Comparison of ENCODE assay signal across 11 cellular contexts in the genomic region with DNA sequence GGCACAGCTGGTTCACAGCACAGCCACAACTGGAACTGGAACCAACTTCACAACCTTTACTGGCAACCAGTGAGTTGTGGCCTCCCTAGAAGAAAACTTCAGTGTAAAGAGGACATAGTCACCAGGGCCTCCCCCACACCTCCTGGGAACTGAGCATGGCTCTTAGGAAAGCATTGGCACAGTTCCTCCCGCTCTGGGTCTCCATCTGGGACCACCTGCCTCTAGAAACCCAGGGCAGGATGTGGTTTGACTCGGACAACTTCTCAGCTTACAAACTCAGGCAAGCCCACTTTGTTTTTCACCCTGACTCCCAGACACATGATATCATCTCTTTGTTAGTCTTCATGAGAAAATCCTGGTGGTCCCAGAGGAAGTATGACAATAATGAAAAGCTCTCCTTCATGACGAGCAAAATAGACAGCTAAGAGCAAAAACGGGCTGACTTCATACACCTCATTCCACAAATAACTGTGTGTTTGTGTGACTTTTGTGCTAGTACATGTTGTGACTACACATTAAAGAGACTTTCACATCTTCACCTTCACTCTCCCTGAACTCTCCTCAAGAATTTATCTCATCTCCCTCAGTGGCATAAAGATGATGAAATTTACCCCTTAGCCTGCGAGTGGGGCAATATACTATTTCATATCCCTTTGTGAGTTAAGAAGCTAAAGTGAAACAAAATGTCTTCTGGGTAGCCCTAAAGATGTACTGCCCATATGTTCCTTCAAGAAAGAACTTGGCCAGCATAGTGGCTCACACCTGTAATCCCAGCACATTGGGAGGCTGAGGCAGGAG.
DNase-seq lines count a peak whose midpoint lies in the region; ATAC-seq and TF ChIP-seq lines count a peak whose summit lies in the region.
"Had no signal": no experiment of that assay in that cellular context is flagged by ENCODE, and none has a peak within 500 bp of the region (broad histone marks: within the 10 kb centered on the region; RNA-seq: fewer than 3 reads in every experiment).

No MANE protein-coding gene starts in this region.

- peak overlapping the region; percentile 64 for H3K27ac Mint-ChIP-seq in activated naive CD8-positive, alpha-beta T cell treated with anti-CD3 and anti-CD28 coated beads, Interleukin-2, amount 50 U/mL, for 24 hours
- H3K27ac Mint-ChIP-seq: H9 had no signal

- H3K4me1 ChIP-seq in SK-N-SH (ENCODE audit: control insufficient read depth in 1 of 2, insufficient read depth in 2 of 2, low read depth in 1 of 2, low read length in 1 of 2), result peaks cover 0 to 17% of the 10 kb centered on the region in 2 experiments; a peak in 2 of 4 replicates
- H3K4me1 ChIP-seq: colonic mucosa had no signal

- H3K4me1 Mint-ChIP-seq in activated naive CD8-positive, alpha-beta T cell treated with anti-CD3 and anti-CD28 coated beads, Interleukin-2, amount 50 U/mL, for 24 hours, result peaks cover 68% of the 10 kb centered on the region

- TF ChIP-seq RAD21 in SK-N-SH (IDR thresholded peaks at IDR 0.05; ENCODE audit: low read length), result no peak

- H3K9me3 ChIP-seq in KOPT-K1 (ENCODE audit: insufficient read depth, low read length, poor library complexity, severe bottlenecking) (peaks cover 10% of the 10 kb centered on the region), SK-N-SH (no peaks in the 10 kb centered on the region)
- H3K9me3 ChIP-seq: colonic mucosa had no signal

- 48% methylated on average over 5 of the region's 5 CpGs for WGBS in SK-N-SH (ENCODE audit: low lambda C conversion rate)

- H3K4me3 ChIP-seq in GM06990 (replicated peaks; ENCODE audit: low read depth, low read length) (no peak overlapping the region), SK-N-SH (ENCODE audit: low read depth in 2 of 2, low read length in 1 of 2) (no peak overlapping the region)
- H3K4me3 ChIP-seq: colonic mucosa had no signal

- H3K36me3 ChIP-seq in GM06990 (ENCODE audit: control insufficient read depth, insufficient read depth, low read length), result no peaks in the 10 kb centered on the region
- H3K36me3 ChIP-seq in KOPT-K1 (ENCODE audit: insufficient read depth, low read length), result no peaks in the 10 kb centered on the region; the same call in 1 of the 2 replicates
- no peaks in the 10 kb centered on the region for H3K36me3 ChIP-seq in SK-N-SH (replicated peaks in 1 of 2; ENCODE audit: control insufficient read depth in 1 of 2, insufficient read depth in 2 of 2, low read length in 1 of 2)
- H3K36me3 ChIP-seq: colonic mucosa had no signal

- no peak overlapping the region for H2AFZ ChIP-seq in SK-N-SH (ENCODE audit: low read depth)

- TF ChIP-seq CTCF in GM06990 (IDR thresholded peaks at IDR 0.05; ENCODE audit: insufficient read depth, low read length, poor library complexity, severe bottlenecking) (no peak), SK-N-SH (IDR thresholded peaks at IDR 0.05) (no peak)

- H3K9me2 ChIP-seq in SK-N-SH, result no peaks in the 10 kb centered on the region

- H4K20me1 ChIP-seq in SK-N-SH (ENCODE audit: insufficient read depth), result no peaks in the 10 kb centered on the region

- no peak overlapping the region for H3K4me2 ChIP-seq in SK-N-SH

- DNase-seq in GM06990 (ENCODE audit: extremely low read depth, insufficient read length), result peak; percentile 57
- DNase-seq in activated naive CD8-positive, alpha-beta T cell treated with anti-CD3 and anti-CD28 coated beads, Interleukin-2, amount 50 U/mL, for 24 hours, result no peak
- DNase-seq in non-pigmented ciliary epithelial cell (ENCODE audit: low read depth), result peak; percentile 52
- no peak for DNase-seq in SK-N-SH
- no peak for DNase-seq in NCI-H2171 treated with DMSO at 0.1 percent for 48 hours (lab: John Stamatoyannopoulos, UW)
- DNase-seq in DMS153 (lab: John Stamatoyannopoulos, UW), result no peak
- DNase-seq: colonic mucosa, H9, NCI-H1417 had no signal

- no peaks in the 10 kb centered on the region for H3K27me3 Mint-ChIP-seq in activated naive CD8-positive, alpha-beta T cell treated with anti-CD3 and anti-CD28 coated beads, Interleukin-2, amount 50 U/mL, for 24 hours

- no peak for ATAC-seq in activated naive CD8-positive, alpha-beta T cell treated with anti-CD3 and anti-CD28 coated beads, Interleukin-2, amount 50 U/mL, for 24 hours
- no peak for ATAC-seq in HG03025 (IDR thresholded peaks at IDR 0.05; ENCODE audit: low FRiP score, unreplicated experiment)

- H3K27me3 ChIP-seq in GM06990 (replicated peaks; ENCODE audit: control insufficient read depth, insufficient read depth, low read length) (no peaks in the 10 kb centered on the region), SK-N-SH (ENCODE audit: insufficient read depth) (no peaks in the 10 kb centered on the region; the same call in 1 of the 2 replicates)
- H3K27me3 ChIP-seq: colonic mucosa had no signal

- H3K36me3 Mint-ChIP-seq in activated naive CD8-positive, alpha-beta T cell treated with anti-CD3 and anti-CD28 coated beads, Interleukin-2, amount 50 U/mL, for 24 hours (ENCODE audit: low read depth), result peaks cover 10% of the 10 kb centered on the region

- no peaks in the 10 kb centered on the region for H3F3A ChIP-seq in SK-N-SH (replicated peaks; ENCODE audit: insufficient read depth)

- no peak overlapping the region for H3K4me3 Mint-ChIP-seq in activated naive CD8-positive, alpha-beta T cell treated with anti-CD3 and anti-CD28 coated beads, Interleukin-2, amount 50 U/mL, for 24 hours
- H3K4me3 Mint-ChIP-seq: H9 had no signal

- H3K9ac ChIP-seq in SK-N-SH, result no peak overlapping the region

- peaks cover 3% of the 10 kb centered on the region for H3K9me3 Mint-ChIP-seq in activated naive CD8-positive, alpha-beta T cell treated with anti-CD3 and anti-CD28 coated beads, Interleukin-2, amount 50 U/mL, for 24 hours

- H3K79me2 ChIP-seq in SK-N-SH (ENCODE audit: insufficient read depth), result no peaks in the 10 kb centered on the region

- peak overlapping the region; percentile 67 for H3K27ac ChIP-seq in KOPT-K1 (ENCODE audit: low read depth, low read length, poor library complexity, severe bottlenecking)
- peak overlapping the region in 1 of 2 experiments; percentile 53; a peak in 1 of 4 replicates for H3K27ac ChIP-seq in SK-N-SH (ENCODE audit: low read depth in 2 of 2, low read length in 1 of 2)
- H3K27ac ChIP-seq: colonic mucosa had no signal

- POLR2A ChIA-PET in SK-N-SH (lab: Yijun Ruan, JAX), result no interaction called here

- no peak for TF ChIP-seq EP300 in SK-N-SH (IDR thresholded peaks at IDR 0.05; ENCODE audit: borderline replicate concordance in 1 of 2, low read depth in 1 of 2, low read length in 1 of 2)

- CTCF ChIA-PET in SK-N-SH (lab: Yijun Ruan, JAX), result no interaction called here

TF ChIP-seq in SK-N-SH, 30 proteins besides CTCF, POLR2A, EP300 and RAD21 (continues in another document):
- TF ChIP-seq, protein P1, sequence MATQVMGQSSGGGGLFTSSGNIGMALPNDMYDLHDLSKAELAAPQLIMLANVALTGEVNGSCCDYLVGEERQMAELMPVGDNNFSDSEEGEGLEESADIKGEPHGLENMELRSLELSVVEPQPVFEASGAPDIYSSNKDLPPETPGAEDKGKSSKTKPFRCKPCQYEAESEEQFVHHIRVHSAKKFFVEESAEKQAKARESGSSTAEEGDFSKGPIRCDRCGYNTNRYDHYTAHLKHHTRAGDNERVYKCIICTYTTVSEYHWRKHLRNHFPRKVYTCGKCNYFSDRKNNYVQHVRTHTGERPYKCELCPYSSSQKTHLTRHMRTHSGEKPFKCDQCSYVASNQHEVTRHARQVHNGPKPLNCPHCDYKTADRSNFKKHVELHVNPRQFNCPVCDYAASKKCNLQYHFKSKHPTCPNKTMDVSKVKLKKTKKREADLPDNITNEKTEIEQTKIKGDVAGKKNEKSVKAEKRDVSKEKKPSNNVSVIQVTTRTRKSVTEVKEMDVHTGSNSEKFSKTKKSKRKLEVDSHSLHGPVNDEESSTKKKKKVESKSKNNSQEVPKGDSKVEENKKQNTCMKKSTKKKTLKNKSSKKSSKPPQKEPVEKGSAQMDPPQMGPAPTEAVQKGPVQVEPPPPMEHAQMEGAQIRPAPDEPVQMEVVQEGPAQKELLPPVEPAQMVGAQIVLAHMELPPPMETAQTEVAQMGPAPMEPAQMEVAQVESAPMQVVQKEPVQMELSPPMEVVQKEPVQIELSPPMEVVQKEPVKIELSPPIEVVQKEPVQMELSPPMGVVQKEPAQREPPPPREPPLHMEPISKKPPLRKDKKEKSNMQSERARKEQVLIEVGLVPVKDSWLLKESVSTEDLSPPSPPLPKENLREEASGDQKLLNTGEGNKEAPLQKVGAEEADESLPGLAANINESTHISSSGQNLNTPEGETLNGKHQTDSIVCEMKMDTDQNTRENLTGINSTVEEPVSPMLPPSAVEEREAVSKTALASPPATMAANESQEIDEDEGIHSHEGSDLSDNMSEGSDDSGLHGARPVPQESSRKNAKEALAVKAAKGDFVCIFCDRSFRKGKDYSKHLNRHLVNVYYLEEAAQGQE (IDR thresholded peaks at IDR 0.05; ENCODE audit: low read depth, low read length), result no peak
- TF ChIP-seq ELF1 (IDR thresholded peaks at IDR 0.05) (no peak), FOXJ3 (CRISPR knock-in tag; IDR thresholded peaks at IDR 0.05) (no peak), RCOR1 (IDR thresholded peaks at IDR 0.05; ENCODE audit: low read length) (no peak), TCF12 (IDR thresholded peaks at IDR 0.05) (no peak), MEF2A (IDR thresholded peaks at IDR 0.05; ENCODE audit: borderline replicate concordance, low read depth) (no peak), CHD2 (IDR thresholded peaks at IDR 0.05; ENCODE audit: low read length, partially characterized antibody) (no peak), YY1 (IDR thresholded peaks at IDR 0.05; ENCODE audit: low read depth) (no peak), FOSL2 (IDR thresholded peaks at IDR 0.05; ENCODE audit: borderline replicate concordance, low read depth) (no peak), NFIC (IDR thresholded peaks at IDR 0.05; ENCODE audit: borderline replicate concordance) (no peak), USF2 (IDR thresholded peaks at IDR 0.05; ENCODE audit: borderline replicate concordance, low read depth, low read length) (no peak), JUND (IDR thresholded peaks at IDR 0.05) (no peak), TEAD4 (IDR thresholded peaks at IDR 0.05; ENCODE audit: borderline replicate concordance, insufficient read depth) (no peak)

Comparison
In these comparisons a context has a peak if more than half of its experiments do, and no peak if none do; other contexts are left out.
1. DNase-seq: peak in GM06990 (single experiment) and non-pigmented ciliary epithelial cell (single experiment); none in activated naive CD8-positive, alpha-beta T cell treated with anti-CD3 and anti-CD28 coated beads, Interleukin-2, amount 50 U/mL, for 24 hours (single experiment), SK-N-SH (single experiment), NCI-H2171 treated with DMSO at 0.1 percent for 48 hours (single experiment) and DMS153 (single experiment).